In genomic region chr10:73061743-73062142, GRCh38 we compare ENCODE assay signal across 14 cellular contexts.
"Had no signal": no experiment of that assay in that cellular context is flagged by ENCODE, and none has a peak within 500 bp of the region (broad histone marks: within the 10 kb centered on the region; RNA-seq: fewer than 3 reads in every experiment).

No MANE protein-coding gene starts in this region.

- H3K4me1 ChIP-seq: colonic mucosa, lower lobe of right lung had no signal

- H3K36me3 ChIP-seq: thoracic aorta had no signal

- H3K4me3 ChIP-seq: colonic mucosa, lower lobe of right lung, spleen, stomach, thoracic aorta, transverse colon had no signal

- H3K9me3 ChIP-seq: colonic mucosa, lower lobe of right lung, spleen, stomach, thoracic aorta, transverse colon had no signal

- DNase-seq: colonic mucosa; hippocampal formation; lower lobe of right lung; natural killer cell; posterior cingulate gyrus; spleen; stimulated activated CD4-positive, alpha-beta T cell treated with anti-CD3 and anti-CD28 coated beads, Interleukin-15, amount 100 ng/mL, for 24 hours; stimulated activated CD4-positive, alpha-beta T cell treated with anti-CD3 and anti-CD28 coated beads, Interleukin-1b, Interleukin-23, amount 100 ng/mL, for 48 hours; stimulated activated CD4-positive, alpha-beta T cell treated with anti-CD3 and anti-CD28 coated beads, Interleukin-4, amount 100 ng/mL, for 24 hours; stomach; substantia nigra; transverse colon had no signal

- H3K27me3 ChIP-seq: colonic mucosa, foreskin keratinocyte, spleen, stomach, transverse colon had no signal

- H3K27ac ChIP-seq: colonic mucosa, foreskin keratinocyte, lower lobe of right lung, spleen, stomach, thoracic aorta, transverse colon had no signal
